Comparison of ENCODE assay signal across 27 cellular contexts in the genomic region with DNA sequence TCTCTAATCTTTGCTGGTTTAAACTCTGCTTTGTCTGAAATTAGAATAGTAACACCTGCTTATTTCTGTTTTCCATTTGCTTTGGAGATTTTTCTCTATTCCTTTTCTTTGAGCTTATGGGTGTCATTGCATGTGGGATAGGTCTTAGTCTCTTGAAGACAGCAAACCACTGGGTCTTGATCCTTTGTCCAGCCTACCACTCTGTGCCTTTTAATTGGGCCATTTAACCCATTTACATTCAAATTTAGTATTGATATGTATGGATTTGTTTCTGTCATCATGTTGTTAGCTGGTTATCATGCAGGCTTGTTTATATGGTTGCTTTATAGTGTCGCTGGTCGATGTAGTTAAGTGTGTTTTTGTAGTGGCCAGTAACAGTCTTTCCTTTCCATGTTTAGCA.
"Had no signal": no experiment of that assay in that cellular context is flagged by ENCODE, and none has a peak within 500 bp of the region (broad histone marks: within the 10 kb centered on the region; RNA-seq: fewer than 3 reads in every experiment).

No MANE protein-coding gene starts in this region.

- H3K27me3 ChIP-seq: stomach, suprapubic skin, testis, thyroid gland, tibial artery, tibial nerve, transverse colon, upper lobe of left lung, upper lobe of right lung, uterus, vagina had no signal

- ATAC-seq: stimulated activated effector memory CD8-positive, alpha-beta T cell treated with anti-CD3 and anti-CD28 coated beads, Interleukin-12 subunit alpha, Interleukin-12 subunit beta, amount 100 ng/mL, for 72 hours; stimulated activated memory B cell treated with anti-CD40 and anti-IgM and Interleukin-4, amounts not matched to agents 10 μg/mL and 1 μg/mL and 100 μg/mL, for 72 hours; stimulated activated naive B cell treated with anti-CD40 and anti-IgM and Interleukin-4, amounts not matched to agents 10 μg/mL and 1 μg/mL and 100 μg/mL, for 72 hours; stimulated activated naive CD8-positive, alpha-beta T cell treated with anti-CD3 and anti-CD28 coated beads, Interleukin-15, amount 100 ng/mL, for 72 hours; stimulated activated naive CD8-positive, alpha-beta T cell treated with anti-CD3 and anti-CD28 coated beads, Interleukin-15, Interleukin-2, amounts not matched to agents 100 U/mL and 50 U/mL, for 24 hours; upper lobe of right lung had no signal

- DNase-seq: stimulated activated CD4-positive, alpha-beta T cell treated with anti-CD3 and anti-CD28 coated beads, Interleukin-2, amount 100 ng/mL, for 48 hours; stimulated activated CD4-positive, alpha-beta T cell treated with anti-CD3 and anti-CD28 coated beads, Interleukin-4, amount 100 ng/mL, for 1 hour; stimulated activated CD4-positive, alpha-beta T cell treated with anti-CD3 and anti-CD28 coated beads, Interleukin-4, amount 100 ng/mL, for 24 hours; stimulated activated CD4-positive, alpha-beta T cell treated with anti-CD3 and anti-CD28 coated beads, Interleukin-4, amount 100 ng/mL, for 4 hours; stimulated activated CD8-positive, alpha-beta memory T cell treated with anti-CD3 and anti-CD28 coated beads, Interleukin-4, amount 100 ng/mL, for 48 hours; stimulated activated naive B cell treated with anti-CD40 and anti-IgM and Interleukin-4, amounts not matched to agents 10 μg/mL and 1 μg/mL and 100 μg/mL, for 72 hours; stimulated activated naive CD4-positive, alpha-beta T cell; stimulated activated naive CD4-positive, alpha-beta T cell treated with Interleukin-2 at 50 U/mL for 16 hours; stimulated activated naive CD8-positive, alpha-beta T cell treated with anti-CD3 and anti-CD28 coated beads, Interleukin-15, amount 100 ng/mL, for 72 hours; stimulated activated naive CD8-positive, alpha-beta T cell treated with anti-CD3 and anti-CD28 coated beads, Interleukin-15, Interleukin-2, amounts not matched to agents 100 U/mL and 50 U/mL, for 24 hours; stomach; substantia nigra; testis; thyroid gland; tibial artery; transverse colon; trophoblast cell; upper lobe of left lung; upper lobe of right lung; uterus had no signal

- H3K36me3 ChIP-seq: stomach, suprapubic skin, thoracic aorta, thyroid gland, tibial artery, tibial nerve, transverse colon, upper lobe of left lung, upper lobe of right lung, uterus, vagina had no signal

- H3K4me1 ChIP-seq: stomach, suprapubic skin, testis, thyroid gland, tibial artery, tibial nerve, transverse colon, upper lobe of left lung, upper lobe of right lung, uterus, vagina had no signal

- FAIRE-seq: urothelium cell line had no signal

- H3K27ac ChIP-seq: stomach, suprapubic skin, testis, thoracic aorta, thyroid gland, tibial artery, tibial nerve, transverse colon, upper lobe of left lung, upper lobe of right lung, uterus, vagina had no signal

- H3K9me3 ChIP-seq: testis, thyroid gland, vagina had no signal

- H3K4me3 ChIP-seq: stomach, suprapubic skin, testis, thoracic aorta, thyroid gland, tibial artery, tibial nerve, transverse colon, upper lobe of left lung, upper lobe of right lung, uterus, vagina had no signal
